In genomic region chr10:26517141-26517890, GRCh38 we compare ENCODE assay signal across 22 cellular contexts.
DNase-seq lines count a peak whose midpoint lies in the region; ATAC-seq, FAIRE-seq and TF ChIP-seq lines count a peak whose summit lies in the region.
"Had no signal": no experiment of that assay in that cellular context is flagged by ENCODE, and none has a peak within 500 bp of the region (broad histone marks: within the 10 kb centered on the region; RNA-seq: fewer than 3 reads in every experiment).

No MANE protein-coding gene starts in this region.

- H3K23ac ChIP-seq in trophoblast cell (ENCODE audit: low read length): no peak overlapping the region

- peak overlapping the region; percentile 23 for H3K4me3 Mint-ChIP-seq in endodermal cell
- H3K4me3 Mint-ChIP-seq: activated CD8-positive, alpha-beta memory T cell treated with anti-CD3 and anti-CD28 coated beads, Interleukin-2, amount 10 ng/mL, durations not matched to agents 7 days and 5 days; memory B cell; nephron had no signal

- H2BK5ac ChIP-seq in trophoblast cell (ENCODE audit: low read depth, low read length, poor library complexity): no peak overlapping the region

- intact Hi-C loops in psoas muscle (cut with DNase I): no loop called here

- H3K9me3 Mint-ChIP-seq in endodermal cell: peaks cover 30% of the 10 kb centered on the region
- H3K9me3 Mint-ChIP-seq: memory B cell had no signal

- peaks cover 2% of the 10 kb centered on the region for H3K79me1 ChIP-seq in trophoblast cell (ENCODE audit: low read length)

- 76% methylated on average over 9 of the region's 9 CpGs; no CpG with 5 or more reads in 1 of the 2 experiments for WGBS in endodermal cell (ENCODE audit: insufficient coverage in 1 of 2, insufficient read length in 1 of 2), 2 experiments
- WGBS in trophoblast cell (ENCODE audit: extremely low coverage, insufficient coverage, insufficient read length): no CpG with 5 or more reads among the region's 9 CpGs
- 73 to 80% (median 79%) methylated on average over 9 of the region's 9 CpGs for WGBS in psoas muscle, 3 donors

- no peak for ATAC-seq in psoas muscle
- ATAC-seq in GM19452 (IDR thresholded peaks at IDR 0.05; ENCODE audit: unreplicated experiment): no peak
- ATAC-seq: activated CD8-positive, alpha-beta memory T cell treated with anti-CD3 and anti-CD28 coated beads, Interleukin-2, amount 10 ng/mL, durations not matched to agents 7 days and 5 days had no signal

- peak overlapping the region; percentile 93 for H3K27ac Mint-ChIP-seq in endodermal cell
- H3K27ac Mint-ChIP-seq: activated CD8-positive, alpha-beta memory T cell treated with anti-CD3 and anti-CD28 coated beads, Interleukin-2, amount 10 ng/mL, durations not matched to agents 7 days and 5 days; nephron had no signal

- H3K27me3 Mint-ChIP-seq in endodermal cell (ENCODE audit: insufficient read depth): no peaks in the 10 kb centered on the region
- H3K27me3 Mint-ChIP-seq: activated CD8-positive, alpha-beta memory T cell treated with anti-CD3 and anti-CD28 coated beads, Interleukin-2, amount 10 ng/mL, durations not matched to agents 7 days and 5 days; memory B cell had no signal

- H3K36me3 ChIP-seq in endodermal cell (ENCODE audit: control insufficient read depth, insufficient read depth, low read length): no peaks in the 10 kb centered on the region
- H3K36me3 ChIP-seq in trophoblast cell (ENCODE audit: control insufficient read depth in 1 of 2, insufficient read depth in 2 of 2, low read length in 2 of 2): peaks cover 0 to 4% of the 10 kb centered on the region in 2 experiments
- no peaks in the 10 kb centered on the region for H3K36me3 ChIP-seq in psoas muscle (ENCODE audit: insufficient read depth in 1 of 2, low read depth in 1 of 2)
- H3K36me3 ChIP-seq: prostate gland had no signal

- H2BK120ac ChIP-seq in trophoblast cell (ENCODE audit: insufficient read depth, low read length, poor library complexity): no peak overlapping the region

- TF ChIP-seq CTCF in endodermal cell (conservative IDR thresholded peaks at IDR 0.05) (no peak), psoas muscle (IDR thresholded peaks at IDR 0.05) (no peak)

- no peak overlapping the region for H3K4ac ChIP-seq in trophoblast cell (ENCODE audit: low read depth, low read length)

- H2AK5ac ChIP-seq in trophoblast cell (ENCODE audit: low read length): no peak overlapping the region

- H3K9me3 ChIP-seq in endodermal cell (ENCODE audit: control insufficient read depth, low read length) (peaks cover 50% of the 10 kb centered on the region), trophoblast cell (ENCODE audit: insufficient read depth, low read depth, low read length) (peaks cover 2% of the 10 kb centered on the region), psoas muscle (peaks cover 2% of the 10 kb centered on the region)
- H3K9me3 ChIP-seq: prostate gland had no signal

- H2AFZ ChIP-seq in trophoblast cell (ENCODE audit: insufficient read depth, low read length, poor library complexity): no peak overlapping the region
- H2AFZ ChIP-seq: PC-9 had no signal

- FAIRE-seq in GM12891 (lab: Jason Lieb, UNC): peak; percentile 58
- peak; percentile 79 for FAIRE-seq in HTR-8/SVneo (lab: Jason Lieb, UNC)

- no peaks in the 10 kb centered on the region for H3K27me3 ChIP-seq in endodermal cell (ENCODE audit: control insufficient read depth, insufficient read depth, low read length, poor library complexity, severe bottlenecking)
- H3K27me3 ChIP-seq in trophoblast cell (ENCODE audit: insufficient read depth, low read length): no peaks in the 10 kb centered on the region
- H3K27me3 ChIP-seq in psoas muscle (ENCODE audit: insufficient read depth in 3 of 3, low read length in 2 of 3): no peaks in the 10 kb centered on the region

- no peak overlapping the region for H3K9ac ChIP-seq in endodermal cell (ENCODE audit: extremely low read depth, low read length, poor library complexity, severe bottlenecking)
- H3K9ac ChIP-seq in trophoblast cell (ENCODE audit: low read length): no peak overlapping the region

- peak overlapping the region; percentile 74 for H3K27ac ChIP-seq in endodermal cell (ENCODE audit: low read depth, low read length)
- no peak overlapping the region for H3K27ac ChIP-seq in trophoblast cell (ENCODE audit: low read depth, low read length)
- H3K27ac ChIP-seq in psoas muscle: no peak overlapping the region
- H3K27ac ChIP-seq: PC-9, prostate gland, skin epidermis had no signal

- H2BK12ac ChIP-seq in trophoblast cell (ENCODE audit: low read length): no peak overlapping the region

- H3K79me2 ChIP-seq in trophoblast cell (ENCODE audit: control insufficient read depth, insufficient read depth, low read length, poor library complexity): no peaks in the 10 kb centered on the region

- H4K8ac ChIP-seq in trophoblast cell (ENCODE audit: low read depth, low read length): no peak overlapping the region

- DNase-seq in GM12891 (ENCODE audit: insufficient read length, low spot score): no peak
- no peak for DNase-seq in HTR-8/SVneo (ENCODE audit: insufficient read length, low spot score)
- DNase-seq in endodermal cell: peak; percentile 54
- DNase-seq in trophoblast cell: peak; percentile 68 to 85
- no peak for DNase-seq in foreskin melanocyte
- DNase-seq in psoas muscle: no peak
- DNase-seq: activated CD4-positive, alpha-beta T cell treated with anti-CD3 and anti-CD28 coated beads for 48 hours; activated CD8-positive, alpha-beta memory T cell treated with anti-CD3 and anti-CD28 coated beads, Interleukin-2, amount 10 ng/mL, durations not matched to agents 7 days and 5 days; activated effector memory CD4-positive, alpha-beta T cell treated with Interleukin-2 at 50 U/mL for 16 hours; central memory CD4-positive, alpha-beta T cell; DND-41; left cardiac atrium; MM.1S; NCI-H1694; NCI-H226; PC-9; SHP77 treated with DMSO at 0.1 percent for 48 hours had no signal

- H3K4me2 ChIP-seq in trophoblast cell (ENCODE audit: low read length): no peak overlapping the region
- H3K4me2 ChIP-seq: PC-9 had no signal

- H3K4me1 Mint-ChIP-seq in endodermal cell: peaks cover 24% of the 10 kb centered on the region
- H3K4me1 Mint-ChIP-seq: nephron had no signal

- no peak for TF ChIP-seq POLR2A in GM12891 (IDR thresholded peaks at IDR 0.05; ENCODE audit: low read depth, low read length)

- H4K12ac ChIP-seq in trophoblast cell (ENCODE audit: low read depth, low read length): no peak overlapping the region

- no peaks in the 10 kb centered on the region for H3K36me3 Mint-ChIP-seq in endodermal cell (ENCODE audit: low read depth)

- H3K4me3 ChIP-seq in endodermal cell (ENCODE audit: low read length) (no peak overlapping the region), trophoblast cell (ENCODE audit: low read depth, low read length) (no peak overlapping the region), psoas muscle (no peak overlapping the region)
- H3K4me3 ChIP-seq: PC-9, prostate gland, skin epidermis had no signal

- H3K14ac ChIP-seq in trophoblast cell (ENCODE audit: low read length): no peak overlapping the region

- no peak overlapping the region for H4K91ac ChIP-seq in trophoblast cell (ENCODE audit: low read depth, low read length)

- H3K4me1 ChIP-seq in endodermal cell (ENCODE audit: control insufficient read depth, insufficient read depth, low read length) (peaks cover 4% of the 10 kb centered on the region), trophoblast cell (ENCODE audit: control insufficient read depth in 1 of 2, insufficient read depth in 2 of 2, low read length in 2 of 2) (peaks cover 3 to 7% of the 10 kb centered on the region in 2 experiments), psoas muscle (no peaks in the 10 kb centered on the region)
- H3K4me1 ChIP-seq: prostate gland had no signal

- H3K18ac ChIP-seq in trophoblast cell (ENCODE audit: low read length): no peak overlapping the region

TF ChIP-seq in GM12891, 5 proteins besides CTCF, POLR2A, EP300 and RAD21:
- TF ChIP-seq SPI1 (IDR thresholded peaks at IDR 0.05; ENCODE audit: low read depth, low read length) (0 out of 2 replicates have a peak, but pooled peaks have one; percentile 18), POLR2AphosphoS5 (IDR thresholded peaks at IDR 0.05; ENCODE audit: low read depth, low read length) (no peak), TAF1 (IDR thresholded peaks at IDR 0.05; ENCODE audit: low read depth, low read length) (no peak), PAX5 (IDR thresholded peaks at IDR 0.05; ENCODE audit: insufficient read depth, low read length, severe bottlenecking) (no peak)

Comparison
In these comparisons a context has a peak if more than half of its experiments do, and no peak if none do; other contexts are left out.
1. DNase-seq: peak in endodermal cell (single experiment) and trophoblast cell (2 of 2); none in GM12891 (single experiment), HTR-8/SVneo (single experiment), foreskin melanocyte (single experiment) and psoas muscle (0 of 2).